14 cellular contexts compared by ENCODE assay signal in genomic region chr10:8254350-8254749, GRCh38.
"Had no signal": no experiment of that assay in that cellular context is flagged by ENCODE, and none has a peak within 500 bp of the region (broad histone marks: within the 10 kb centered on the region; RNA-seq: fewer than 3 reads in every experiment).

No MANE protein-coding gene starts in this region.

- H3K27ac ChIP-seq: suprapubic skin, WERI-Rb-1 had no signal

- ATAC-seq: left colon; stimulated activated memory B cell treated with anti-CD40 and anti-IgM and Interleukin-4, amounts not matched to agents 10 μg/mL and 1 μg/mL and 100 μg/mL, for 72 hours; T-cell had no signal

- H3K27ac Mint-ChIP-seq: mesothelial cell of epicardium; nephron progenitor cell; stimulated activated memory B cell treated with anti-CD40 and anti-IgM and Interleukin-4, amounts not matched to agents 10 μg/mL and 1 μg/mL and 100 μg/mL, for 72 hours; T-cell had no signal

- H3K4me3 Mint-ChIP-seq: mesothelial cell of epicardium; nephron progenitor cell; stimulated activated memory B cell treated with anti-CD40 and anti-IgM and Interleukin-4, amounts not matched to agents 10 μg/mL and 1 μg/mL and 100 μg/mL, for 72 hours; T-cell had no signal

- H3K27me3 Mint-ChIP-seq: T-cell had no signal

- H3K4me1 ChIP-seq: suprapubic skin had no signal

- H3K36me3 ChIP-seq: suprapubic skin, WERI-Rb-1 had no signal

- H3K4me1 Mint-ChIP-seq: mesothelial cell of epicardium; stimulated activated memory B cell treated with anti-CD40 and anti-IgM and Interleukin-4, amounts not matched to agents 10 μg/mL and 1 μg/mL and 100 μg/mL, for 72 hours had no signal

- H3K4me3 ChIP-seq: lung, suprapubic skin had no signal

- H3K9ac ChIP-seq: SK-N-SH had no signal

- DNase-seq: activated CD8-positive, alpha-beta memory T cell treated with anti-CD3 and anti-CD28 coated beads, Interleukin-2, amount 50 U/mL, for 4 hours; activated effector memory CD4-positive, alpha-beta T cell treated with anti-CD3 and anti-CD28 coated beads, Interleukin-2, amount 50 U/mL, for 16 hours; left colon; nephron progenitor cell; occipital lobe; SHP77; SK-N-SH; T-cell; trophoblast cell; WERI-Rb-1 had no signal

- H3K9me3 ChIP-seq: SK-N-SH, suprapubic skin had no signal

- H3K36me3 Mint-ChIP-seq: mesothelial cell of epicardium; stimulated activated memory B cell treated with anti-CD40 and anti-IgM and Interleukin-4, amounts not matched to agents 10 μg/mL and 1 μg/mL and 100 μg/mL, for 72 hours had no signal
